8 cellular contexts compared by ENCODE assay signal in genomic region chr22:29307658-29308147, GRCh38. TPM values are rescaled to one million over a fixed set of nuclear protein-coding genes. Genes with fewer than 3 reads are reported as not detected.
DNase-seq lines count a peak whose midpoint lies in the region; ATAC-seq and TF ChIP-seq lines count a peak whose summit lies in the region.

No MANE protein-coding gene starts in this region.

- H3K36me3 ChIP-seq in ascending aorta (no peaks in the 10 kb centered on the region), left lung (peaks cover 0 to 11% of the 10 kb centered on the region in 2 donors)

- peaks cover 4% of the 10 kb centered on the region for H3K4me1 Mint-ChIP-seq in activated CD4-positive, alpha-beta T cell treated with anti-CD3 and anti-CD28 coated beads, Interleukin-2, amount 10 ng/mL, durations not matched to agents 24 days and 14 days

- no peak for TF ChIP-seq CTCF in ascending aorta (IDR thresholded peaks at IDR 0.05)
- no peak for TF ChIP-seq CTCF in left lung (IDR thresholded peaks at IDR 0.05)

- H3K9me3 ChIP-seq in ascending aorta = no peaks in the 10 kb centered on the region
- H3K9me3 ChIP-seq in left lung = no peaks in the 10 kb centered on the region

- H3K4me1 ChIP-seq in ascending aorta (peaks cover 26 to 49% of the 10 kb centered on the region in 2 donors), left lung (peaks cover 44 to 73% of the 10 kb centered on the region in 2 donors)

- no peak for DNase-seq in activated CD4-positive, alpha-beta T cell treated with anti-CD3 and anti-CD28 coated beads, Interleukin-2, amount 10 ng/mL, durations not matched to agents 24 days and 14 days
- no peak for DNase-seq in activated CD4-positive, alpha-beta T cell treated with anti-CD3 and anti-CD28 coated beads for 4 hours
- no peak for DNase-seq in ascending aorta (ENCODE audit: low spot score in 2 of 2)
- DNase-seq in left lung = no peak
- no peak for DNase-seq in COR-L47 (lab: John Stamatoyannopoulos, UW)
- no peak for DNase-seq in DMS79 (lab: John Stamatoyannopoulos, UW)
- no peak for DNase-seq in NCI-H69 (lab: John Stamatoyannopoulos, UW)

- H3K27me3 Mint-ChIP-seq in activated CD4-positive, alpha-beta T cell treated with anti-CD3 and anti-CD28 coated beads, Interleukin-2, amount 10 ng/mL, durations not matched to agents 24 days and 14 days = peaks cover 15% of the 10 kb centered on the region

- peak overlapping the region; percentile 77 for H3K4me3 Mint-ChIP-seq in activated CD4-positive, alpha-beta T cell treated with anti-CD3 and anti-CD28 coated beads, Interleukin-2, amount 10 ng/mL, durations not matched to agents 24 days and 14 days

- H3K27ac Mint-ChIP-seq in activated CD4-positive, alpha-beta T cell treated with anti-CD3 and anti-CD28 coated beads, Interleukin-2, amount 10 ng/mL, durations not matched to agents 24 days and 14 days = no peak overlapping the region

- H3K27ac ChIP-seq in ascending aorta (peak overlapping the region; percentile 83 to 87), left lung (peak overlapping the region; percentile 83 to 86), temporal lobe (ENCODE audit: low read depth, low read length) (peak overlapping the region; percentile 87)

- intact Hi-C loops in activated CD4-positive, alpha-beta T cell treated with anti-CD3 and anti-CD28 coated beads, Interleukin-2, amount 10 ng/mL, durations not matched to agents 24 days and 14 days (cut with micrococcal nuclease) = loop anchor here (2.0 kb wide), 1 partner anchor 39 kb away; the partner anchor contains the start of gene EWSR1
- intact Hi-C loops in ascending aorta (cut with DNase I) (no loop called here), left lung (cut with DNase I) (no loop called here)

- H3K36me3 Mint-ChIP-seq in activated CD4-positive, alpha-beta T cell treated with anti-CD3 and anti-CD28 coated beads, Interleukin-2, amount 10 ng/mL, durations not matched to agents 24 days and 14 days (ENCODE audit: low read depth) = no peaks in the 10 kb centered on the region

- peak overlapping the region; percentile 80 to 99 for H3K4me3 ChIP-seq in ascending aorta
- H3K4me3 ChIP-seq in left lung = peak overlapping the region; percentile 74 to 92

- ATAC-seq in left lung = no peak

- H3K9me3 Mint-ChIP-seq in activated CD4-positive, alpha-beta T cell treated with anti-CD3 and anti-CD28 coated beads, Interleukin-2, amount 10 ng/mL, durations not matched to agents 24 days and 14 days = no peaks in the 10 kb centered on the region

- no peaks in the 10 kb centered on the region for H3K27me3 ChIP-seq in ascending aorta
- peaks cover 0 to 35% of the 10 kb centered on the region in 2 donors for H3K27me3 ChIP-seq in left lung

RNA-seq across cellular contexts. Expression of gene GAS2L1, which starts 1.3 kb away (rescaled TPM):
- 1.5 and 2.6 TPM in 2 replicates for total RNA-seq in activated CD4-positive, alpha-beta T cell treated with anti-CD3 and anti-CD28 coated beads, Interleukin-2, amount 10 ng/mL, durations not matched to agents 24 days and 14 days
- total RNA-seq in ascending aorta (99.3 TPM), left lung (10 to 100 TPM; 30.6 to 32.6 TPM), temporal lobe (3.7 TPM)

RNA-seq across cellular contexts. Expression of gene RASL10A, which starts 7.8 kb away (rescaled TPM):
- 0.30 and 0.64 TPM in 2 replicates for total RNA-seq in activated CD4-positive, alpha-beta T cell treated with anti-CD3 and anti-CD28 coated beads, Interleukin-2, amount 10 ng/mL, durations not matched to agents 24 days and 14 days
- not detected for total RNA-seq in ascending aorta
- 1 to 10 TPM in 1 of 2 donors, under 1 TPM in 1; 0.96 to 1.8 TPM for total RNA-seq in left lung
- total RNA-seq in temporal lobe = 4.9 TPM

RNA-seq across cellular contexts. Expression of gene EWSR1, which starts 39.6 kb away (rescaled TPM):
- total RNA-seq in activated CD4-positive, alpha-beta T cell treated with anti-CD3 and anti-CD28 coated beads, Interleukin-2, amount 10 ng/mL, durations not matched to agents 24 days and 14 days = 445 and 446 TPM in 2 replicates
- total RNA-seq in ascending aorta (133 TPM), left lung (100 to 1,000 TPM; 125 to 189 TPM), temporal lobe (122 TPM)

RNA-seq across cellular contexts. Expression of gene RHBDD3, which starts 39.9 kb away (rescaled TPM):
- total RNA-seq in activated CD4-positive, alpha-beta T cell treated with anti-CD3 and anti-CD28 coated beads, Interleukin-2, amount 10 ng/mL, durations not matched to agents 24 days and 14 days = 49.5 and 51.9 TPM in 2 replicates
- total RNA-seq in ascending aorta (254 TPM), left lung (10 to 100 TPM; 24.1 to 34.7 TPM), temporal lobe (16.2 TPM)
